In genomic region chr22:50562523-50563409, GRCh38 we compare ENCODE assay signal across 1 cellular context.
TF ChIP-seq lines count a peak whose summit lies in the region.

A gene with protein sequence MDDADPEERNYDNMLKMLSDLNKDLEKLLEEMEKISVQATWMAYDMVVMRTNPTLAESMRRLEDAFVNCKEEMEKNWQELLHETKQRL (minus strand): TSS chr22:50562919. CDS start chr22:50556405, 6,514 bp downstream.

TF ChIP-seq in HepG2, 621 proteins besides CTCF, POLR2A, EP300 and RAD21 (continued from another document and continues in another):
- TF ChIP-seq, protein P1, sequence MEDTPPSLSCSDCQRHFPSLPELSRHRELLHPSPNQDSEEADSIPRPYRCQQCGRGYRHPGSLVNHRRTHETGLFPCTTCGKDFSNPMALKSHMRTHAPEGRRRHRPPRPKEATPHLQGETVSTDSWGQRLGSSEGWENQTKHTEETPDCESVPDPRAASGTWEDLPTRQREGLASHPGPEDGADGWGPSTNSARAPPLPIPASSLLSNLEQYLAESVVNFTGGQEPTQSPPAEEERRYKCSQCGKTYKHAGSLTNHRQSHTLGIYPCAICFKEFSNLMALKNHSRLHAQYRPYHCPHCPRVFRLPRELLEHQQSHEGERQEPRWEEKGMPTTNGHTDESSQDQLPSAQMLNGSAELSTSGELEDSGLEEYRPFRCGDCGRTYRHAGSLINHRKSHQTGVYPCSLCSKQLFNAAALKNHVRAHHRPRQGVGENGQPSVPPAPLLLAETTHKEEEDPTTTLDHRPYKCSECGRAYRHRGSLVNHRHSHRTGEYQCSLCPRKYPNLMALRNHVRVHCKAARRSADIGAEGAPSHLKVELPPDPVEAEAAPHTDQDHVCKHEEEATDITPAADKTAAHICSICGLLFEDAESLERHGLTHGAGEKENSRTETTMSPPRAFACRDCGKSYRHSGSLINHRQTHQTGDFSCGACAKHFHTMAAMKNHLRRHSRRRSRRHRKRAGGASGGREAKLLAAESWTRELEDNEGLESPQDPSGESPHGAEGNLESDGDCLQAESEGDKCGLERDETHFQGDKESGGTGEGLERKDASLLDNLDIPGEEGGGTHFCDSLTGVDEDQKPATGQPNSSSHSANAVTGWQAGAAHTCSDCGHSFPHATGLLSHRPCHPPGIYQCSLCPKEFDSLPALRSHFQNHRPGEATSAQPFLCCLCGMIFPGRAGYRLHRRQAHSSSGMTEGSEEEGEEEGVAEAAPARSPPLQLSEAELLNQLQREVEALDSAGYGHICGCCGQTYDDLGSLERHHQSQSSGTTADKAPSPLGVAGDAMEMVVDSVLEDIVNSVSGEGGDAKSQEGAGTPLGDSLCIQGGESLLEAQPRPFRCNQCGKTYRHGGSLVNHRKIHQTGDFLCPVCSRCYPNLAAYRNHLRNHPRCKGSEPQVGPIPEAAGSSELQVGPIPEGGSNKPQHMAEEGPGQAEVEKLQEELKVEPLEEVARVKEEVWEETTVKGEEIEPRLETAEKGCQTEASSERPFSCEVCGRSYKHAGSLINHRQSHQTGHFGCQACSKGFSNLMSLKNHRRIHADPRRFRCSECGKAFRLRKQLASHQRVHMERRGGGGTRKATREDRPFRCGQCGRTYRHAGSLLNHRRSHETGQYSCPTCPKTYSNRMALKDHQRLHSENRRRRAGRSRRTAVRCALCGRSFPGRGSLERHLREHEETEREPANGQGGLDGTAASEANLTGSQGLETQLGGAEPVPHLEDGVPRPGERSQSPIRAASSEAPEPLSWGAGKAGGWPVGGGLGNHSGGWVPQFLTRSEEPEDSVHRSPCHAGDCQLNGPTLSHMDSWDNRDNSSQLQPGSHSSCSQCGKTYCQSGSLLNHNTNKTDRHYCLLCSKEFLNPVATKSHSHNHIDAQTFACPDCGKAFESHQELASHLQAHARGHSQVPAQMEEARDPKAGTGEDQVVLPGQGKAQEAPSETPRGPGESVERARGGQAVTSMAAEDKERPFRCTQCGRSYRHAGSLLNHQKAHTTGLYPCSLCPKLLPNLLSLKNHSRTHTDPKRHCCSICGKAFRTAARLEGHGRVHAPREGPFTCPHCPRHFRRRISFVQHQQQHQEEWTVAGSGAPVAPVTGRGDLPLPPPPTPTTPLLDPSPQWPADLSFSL (CRISPR knock-in tag; IDR thresholded peaks at IDR 0.05): no peak
- no peak for TF ChIP-seq ELF4 (CRISPR knock-in tag; IDR thresholded peaks at IDR 0.05; ENCODE audit: borderline replicate concordance)
- TF ChIP-seq FOXA1 (IDR thresholded peaks at IDR 0.05): no peak
- no peak for TF ChIP-seq FOXA1 (CRISPR knock-in tag; IDR thresholded peaks at IDR 0.05)
- no peak for TF ChIP-seq ZNF354B (CRISPR knock-in tag; IDR thresholded peaks at IDR 0.05)
- peak; percentile 70; the same call in 1 of the 2 replicates for TF ChIP-seq ZNF772 (CRISPR knock-in tag; IDR thresholded peaks at IDR 0.05)
- TF ChIP-seq ZNF660 (CRISPR knock-in tag; IDR thresholded peaks at IDR 0.05; ENCODE audit: borderline replicate concordance, low read depth): no peak
- no peak for TF ChIP-seq MBD4 (IDR thresholded peaks at IDR 0.05; ENCODE audit: borderline replicate concordance, low read length)
- TF ChIP-seq PRDM15 (CRISPR knock-in tag; IDR thresholded peaks at IDR 0.05): no peak
- TF ChIP-seq, protein P2, sequence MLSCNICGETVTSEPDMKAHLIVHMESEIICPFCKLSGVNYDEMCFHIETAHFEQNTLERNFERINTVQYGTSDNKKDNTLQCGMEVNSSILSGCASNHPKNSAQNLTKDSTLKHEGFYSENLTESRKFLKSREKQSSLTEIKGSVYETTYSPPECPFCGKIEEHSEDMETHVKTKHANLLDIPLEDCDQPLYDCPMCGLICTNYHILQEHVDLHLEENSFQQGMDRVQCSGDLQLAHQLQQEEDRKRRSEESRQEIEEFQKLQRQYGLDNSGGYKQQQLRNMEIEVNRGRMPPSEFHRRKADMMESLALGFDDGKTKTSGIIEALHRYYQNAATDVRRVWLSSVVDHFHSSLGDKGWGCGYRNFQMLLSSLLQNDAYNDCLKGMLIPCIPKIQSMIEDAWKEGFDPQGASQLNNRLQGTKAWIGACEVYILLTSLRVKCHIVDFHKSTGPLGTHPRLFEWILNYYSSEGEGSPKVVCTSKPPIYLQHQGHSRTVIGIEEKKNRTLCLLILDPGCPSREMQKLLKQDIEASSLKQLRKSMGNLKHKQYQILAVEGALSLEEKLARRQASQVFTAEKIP (CRISPR knock-in tag; IDR thresholded peaks at IDR 0.05; ENCODE audit: borderline replicate concordance): no peak
- TF ChIP-seq ZBTB7A (CRISPR knock-in tag; IDR thresholded peaks at IDR 0.05): 0 out of 2 replicates have a peak, but pooled peaks have one; percentile 10
- no peak for TF ChIP-seq ZNF567 (CRISPR knock-in tag; IDR thresholded peaks at IDR 0.05; ENCODE audit: borderline replicate concordance)
- peak; percentile 42; the same call in 1 of the 2 replicates for TF ChIP-seq ARNT2 (CRISPR knock-in tag; IDR thresholded peaks at IDR 0.05; ENCODE audit: low read depth)
- no peak for TF ChIP-seq AFF4 (CRISPR knock-in tag; IDR thresholded peaks at IDR 0.05)
- no peak for TF ChIP-seq ZNF562 (CRISPR knock-in tag; IDR thresholded peaks at IDR 0.05; ENCODE audit: borderline replicate concordance)
- TF ChIP-seq, protein P3, sequence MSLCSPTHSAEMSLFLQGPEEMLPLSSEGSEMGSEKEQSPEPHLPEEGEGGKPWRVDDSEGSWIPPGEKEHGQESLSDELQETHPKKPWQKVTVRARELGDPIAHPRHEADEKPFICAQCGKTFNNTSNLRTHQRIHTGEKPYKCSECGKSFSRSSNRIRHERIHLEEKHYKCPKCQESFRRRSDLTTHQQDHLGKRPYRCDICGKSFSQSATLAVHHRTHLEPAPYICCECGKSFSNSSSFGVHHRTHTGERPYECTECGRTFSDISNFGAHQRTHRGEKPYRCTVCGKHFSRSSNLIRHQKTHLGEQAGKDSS (CRISPR knock-in tag; IDR thresholded peaks at IDR 0.05; ENCODE audit: borderline replicate concordance, low read depth): no peak; the same call in 1 of the 2 replicates
- TF ChIP-seq, protein P4, sequence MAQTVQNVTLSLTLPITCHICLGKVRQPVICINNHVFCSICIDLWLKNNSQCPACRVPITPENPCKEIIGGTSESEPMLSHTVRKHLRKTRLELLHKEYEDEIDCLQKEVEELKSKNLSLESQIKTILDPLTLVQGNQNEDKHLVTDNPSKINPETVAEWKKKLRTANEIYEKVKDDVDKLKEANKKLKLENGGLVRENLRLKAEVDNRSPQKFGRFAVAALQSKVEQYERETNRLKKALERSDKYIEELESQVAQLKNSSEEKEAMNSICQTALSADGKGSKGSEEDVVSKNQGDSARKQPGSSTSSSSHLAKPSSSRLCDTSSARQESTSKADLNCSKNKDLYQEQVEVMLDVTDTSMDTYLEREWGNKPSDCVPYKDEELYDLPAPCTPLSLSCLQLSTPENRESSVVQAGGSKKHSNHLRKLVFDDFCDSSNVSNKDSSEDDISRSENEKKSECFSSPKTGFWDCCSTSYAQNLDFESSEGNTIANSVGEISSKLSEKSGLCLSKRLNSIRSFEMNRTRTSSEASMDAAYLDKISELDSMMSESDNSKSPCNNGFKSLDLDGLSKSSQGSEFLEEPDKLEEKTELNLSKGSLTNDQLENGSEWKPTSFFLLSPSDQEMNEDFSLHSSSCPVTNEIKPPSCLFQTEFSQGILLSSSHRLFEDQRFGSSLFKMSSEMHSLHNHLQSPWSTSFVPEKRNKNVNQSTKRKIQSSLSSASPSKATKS (CRISPR knock-in tag; IDR thresholded peaks at IDR 0.05): no peak
- peak; percentile 76 for TF ChIP-seq THAP11 (CRISPR knock-in tag; IDR thresholded peaks at IDR 0.05)
- TF ChIP-seq, protein P5, sequence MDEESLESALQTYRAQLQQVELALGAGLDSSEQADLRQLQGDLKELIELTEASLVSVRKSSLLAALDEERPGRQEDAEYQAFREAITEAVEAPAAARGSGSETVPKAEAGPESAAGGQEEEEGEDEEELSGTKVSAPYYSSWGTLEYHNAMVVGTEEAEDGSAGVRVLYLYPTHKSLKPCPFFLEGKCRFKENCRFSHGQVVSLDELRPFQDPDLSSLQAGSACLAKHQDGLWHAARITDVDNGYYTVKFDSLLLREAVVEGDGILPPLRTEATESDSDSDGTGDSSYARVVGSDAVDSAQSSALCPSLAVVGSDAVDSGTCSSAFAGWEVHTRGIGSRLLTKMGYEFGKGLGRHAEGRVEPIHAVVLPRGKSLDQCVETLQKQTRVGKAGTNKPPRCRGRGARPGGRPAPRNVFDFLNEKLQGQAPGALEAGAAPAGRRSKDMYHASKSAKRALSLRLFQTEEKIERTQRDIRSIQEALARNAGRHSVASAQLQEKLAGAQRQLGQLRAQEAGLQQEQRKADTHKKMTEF (CRISPR knock-in tag; IDR thresholded peaks at IDR 0.05): peak; percentile 79
- peak; percentile 68; the same call in 1 of the 3 replicates for TF ChIP-seq MXI1 (IDR thresholded peaks at IDR 0.05; ENCODE audit: borderline replicate concordance, low read depth, low read length)
- no peak for TF ChIP-seq ZNF83 (CRISPR knock-in tag; IDR thresholded peaks at IDR 0.05; ENCODE audit: borderline replicate concordance)
- TF ChIP-seq, protein P6, sequence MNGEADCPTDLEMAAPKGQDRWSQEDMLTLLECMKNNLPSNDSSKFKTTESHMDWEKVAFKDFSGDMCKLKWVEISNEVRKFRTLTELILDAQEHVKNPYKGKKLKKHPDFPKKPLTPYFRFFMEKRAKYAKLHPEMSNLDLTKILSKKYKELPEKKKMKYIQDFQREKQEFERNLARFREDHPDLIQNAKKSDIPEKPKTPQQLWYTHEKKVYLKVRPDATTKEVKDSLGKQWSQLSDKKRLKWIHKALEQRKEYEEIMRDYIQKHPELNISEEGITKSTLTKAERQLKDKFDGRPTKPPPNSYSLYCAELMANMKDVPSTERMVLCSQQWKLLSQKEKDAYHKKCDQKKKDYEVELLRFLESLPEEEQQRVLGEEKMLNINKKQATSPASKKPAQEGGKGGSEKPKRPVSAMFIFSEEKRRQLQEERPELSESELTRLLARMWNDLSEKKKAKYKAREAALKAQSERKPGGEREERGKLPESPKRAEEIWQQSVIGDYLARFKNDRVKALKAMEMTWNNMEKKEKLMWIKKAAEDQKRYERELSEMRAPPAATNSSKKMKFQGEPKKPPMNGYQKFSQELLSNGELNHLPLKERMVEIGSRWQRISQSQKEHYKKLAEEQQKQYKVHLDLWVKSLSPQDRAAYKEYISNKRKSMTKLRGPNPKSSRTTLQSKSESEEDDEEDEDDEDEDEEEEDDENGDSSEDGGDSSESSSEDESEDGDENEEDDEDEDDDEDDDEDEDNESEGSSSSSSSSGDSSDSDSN (CRISPR knock-in tag; IDR thresholded peaks at IDR 0.05): no peak
- peak; percentile 65 for TF ChIP-seq RBFOX2 (IDR thresholded peaks at IDR 0.05; ENCODE audit: low read depth, low read length)
- no peak for TF ChIP-seq NR2F6 (IDR thresholded peaks at IDR 0.05)
- TF ChIP-seq NR2F6 (CRISPR knock-in tag; IDR thresholded peaks at IDR 0.05): peak; percentile 71
- no peak for TF ChIP-seq RNF2 (conservative IDR thresholded peaks at IDR 0.05; ENCODE audit: low read depth)
- 0 out of 2 replicates have a peak, but pooled peaks have one; percentile 38 for TF ChIP-seq KMT2B (CRISPR knock-in tag; IDR thresholded peaks at IDR 0.05)
- no peak for TF ChIP-seq SAFB2 (CRISPR knock-in tag; IDR thresholded peaks at IDR 0.05; ENCODE audit: borderline replicate concordance, low read depth)
- TF ChIP-seq RFXANK (CRISPR knock-in tag; IDR thresholded peaks at IDR 0.05): 0 out of 2 replicates have a peak, but pooled peaks have one; percentile 42
- TF ChIP-seq MAFK (conservative IDR thresholded peaks at IDR 0.05 in 1 of 2, IDR thresholded peaks at IDR 0.05 in 1 of 2; ENCODE audit: low read length in 2 of 2): no peak
- no peak for TF ChIP-seq HES4 (CRISPR knock-in tag; IDR thresholded peaks at IDR 0.05; ENCODE audit: borderline replicate concordance)
- TF ChIP-seq NCOA2 (CRISPR knock-in tag; IDR thresholded peaks at IDR 0.05): no peak
- no peak; the same call in 1 of the 2 replicates for TF ChIP-seq NRL (CRISPR knock-in tag; IDR thresholded peaks at IDR 0.05; ENCODE audit: borderline replicate concordance)
- TF ChIP-seq SMC3 (IDR thresholded peaks at IDR 0.05; ENCODE audit: low read length): peak; percentile 10; the same call in 1 of the 2 replicates
